2 cellular contexts compared by ENCODE assay signal in genomic region chrX:129956145-129956544, GRCh38.
A peak's percentile ranks its signal among the peaks of the same experiment; 100 is the strongest.
TF ChIP-seq lines count a peak whose summit lies in the region.

No MANE protein-coding gene starts in this region.

TF ChIP-seq in GM12891, 5 proteins besides CTCF, POLR2A, EP300 and RAD21:
- no peak for TF ChIP-seq SPI1 (IDR thresholded peaks at IDR 0.05; ENCODE audit: low read depth, low read length)
- TF ChIP-seq POU2F2 (IDR thresholded peaks at IDR 0.05; ENCODE audit: low read depth, low read length) = no peak
- no peak for TF ChIP-seq PAX5 (IDR thresholded peaks at IDR 0.05; ENCODE audit: insufficient read depth, low read length, severe bottlenecking)
- no peak for TF ChIP-seq POLR2AphosphoS5 (IDR thresholded peaks at IDR 0.05; ENCODE audit: low read depth, low read length)
- no peak for TF ChIP-seq TAF1 (IDR thresholded peaks at IDR 0.05; ENCODE audit: low read depth, low read length)

TF ChIP-seq in K562, 482 proteins besides CTCF, POLR2A, EP300 and RAD21:
- TF ChIP-seq THRA (IDR thresholded peaks at IDR 0.05) (no peak), BCOR (IDR thresholded peaks at IDR 0.05) (peak; percentile 78), KDM1A (IDR thresholded peaks at IDR 0.05) (peak in 1 of 2 experiments; percentile 53; a peak in 1 of 4 replicates), RBM25 (IDR thresholded peaks at IDR 0.05; ENCODE audit: low read depth, low read length, severe bottlenecking) (peak; percentile 5), ZNF121 (CRISPR knock-in tag; conservative IDR thresholded peaks at IDR 0.05) (peak; percentile 99)
